23 cellular contexts compared by ENCODE assay signal in the genomic region with DNA sequence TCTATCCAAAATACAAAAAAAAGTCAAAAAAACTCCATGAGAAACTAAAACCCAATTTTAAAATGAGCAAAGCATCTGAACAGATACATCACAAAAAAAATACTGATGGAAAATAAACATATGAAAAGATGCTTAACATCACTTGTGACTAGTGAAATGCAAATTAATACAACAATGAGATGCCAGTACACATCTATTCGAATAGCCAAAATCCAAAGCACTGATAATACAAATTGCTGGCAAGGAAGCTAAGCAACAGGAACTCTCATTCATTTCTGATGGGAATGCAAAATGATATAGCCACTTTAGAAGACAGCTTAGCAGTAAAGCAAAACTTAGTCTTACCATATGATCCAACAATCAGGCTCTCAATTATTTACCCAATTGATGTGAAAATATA.
DNase-seq lines count a peak whose midpoint lies in the region; FAIRE-seq and TF ChIP-seq lines count a peak whose summit lies in the region.
"Had no signal": no experiment of that assay in that cellular context is flagged by ENCODE, and none has a peak within 500 bp of the region (broad histone marks: within the 10 kb centered on the region; RNA-seq: fewer than 3 reads in every experiment).

No MANE protein-coding gene starts in this region.

- H3K27me3 Mint-ChIP-seq in astrocyte (ENCODE audit: low read depth, unreplicated experiment) (no peaks in the 10 kb centered on the region), glutamatergic neuron (ENCODE audit: unreplicated experiment) (no peaks in the 10 kb centered on the region)
- H3K27me3 Mint-ChIP-seq in activated T-helper 1 cell treated with anti-CD3 and anti-CD28 coated beads, Interleukin-12 subunit alpha, Interleukin-12 subunit beta, Interleukin-2, Interleukin-4 antibody, amounts not matched to agents 30 ng/mL and 10 ng/mL and 1 ng/mL, durations not matched to agents 14 hours and 24 hours and 36 hours (ENCODE audit: insufficient read depth), result no peaks in the 10 kb centered on the region

- no peak overlapping the region for H3K4me3 ChIP-seq in HUES64 (ENCODE audit: low read length)
- H3K4me3 ChIP-seq in astrocyte (ENCODE audit: insufficient read depth, low read depth, low read length), result no peak overlapping the region
- peak overlapping the region; percentile 37; the same call in 1 of the 2 replicates for H3K4me3 ChIP-seq in iPS-20b (ENCODE audit: low read length)
- H3K4me3 ChIP-seq in sigmoid colon, result no peak overlapping the region

- H3K9me3 Mint-ChIP-seq in astrocyte (ENCODE audit: unreplicated experiment) (peaks cover 3% of the 10 kb centered on the region), glutamatergic neuron (ENCODE audit: unreplicated experiment) (no peaks in the 10 kb centered on the region)
- H3K9me3 Mint-ChIP-seq in activated T-helper 1 cell treated with anti-CD3 and anti-CD28 coated beads, Interleukin-12 subunit alpha, Interleukin-12 subunit beta, Interleukin-2, Interleukin-4 antibody, amounts not matched to agents 30 ng/mL and 10 ng/mL and 1 ng/mL, durations not matched to agents 14 hours and 24 hours and 36 hours, result no peaks in the 10 kb centered on the region

- H2AFZ ChIP-seq in astrocyte (ENCODE audit: low read depth, low read length), result no peak overlapping the region

- H3K27ac Mint-ChIP-seq in astrocyte (ENCODE audit: unreplicated experiment), result no peak overlapping the region
- no peak overlapping the region for H3K27ac Mint-ChIP-seq in glutamatergic neuron (ENCODE audit: unreplicated experiment)
- H3K27ac Mint-ChIP-seq in activated T-helper 1 cell treated with anti-CD3 and anti-CD28 coated beads, Interleukin-12 subunit alpha, Interleukin-12 subunit beta, Interleukin-2, Interleukin-4 antibody, amounts not matched to agents 30 ng/mL and 10 ng/mL and 1 ng/mL, durations not matched to agents 14 hours and 24 hours and 36 hours, result no peak overlapping the region
- H3K27ac Mint-ChIP-seq: CD14-positive monocyte; CD8-positive, alpha-beta memory T cell had no signal

- H3K36me3 ChIP-seq in HUES64 (ENCODE audit: insufficient read depth, low read length) (no peaks in the 10 kb centered on the region), astrocyte (ENCODE audit: insufficient read depth, low read length) (no peaks in the 10 kb centered on the region), iPS-20b (ENCODE audit: insufficient read depth, low read depth, low read length) (no peaks in the 10 kb centered on the region), sigmoid colon (no peaks in the 10 kb centered on the region)
- H3K36me3 ChIP-seq: BE2C had no signal

- peak overlapping the region; percentile 52 for H3K27ac ChIP-seq in HUES64 (ENCODE audit: low read depth, low read length)
- H3K27ac ChIP-seq in astrocyte (ENCODE audit: low read depth, low read length), result peak overlapping the region; percentile 26
- no peak overlapping the region for H3K27ac ChIP-seq in iPS-20b (ENCODE audit: low read length)
- H3K27ac ChIP-seq in sigmoid colon, result peak overlapping the region in 3 of 4 donors; percentile 80 to 89 (median 86)

- no peaks in the 10 kb centered on the region for H4K20me1 ChIP-seq in astrocyte (ENCODE audit: insufficient read depth, low read length)

- H3K4me3 Mint-ChIP-seq in astrocyte (ENCODE audit: unreplicated experiment), result no peak overlapping the region
- H3K4me3 Mint-ChIP-seq in glutamatergic neuron (ENCODE audit: unreplicated experiment), result no peak overlapping the region
- H3K4me3 Mint-ChIP-seq in activated T-helper 1 cell treated with anti-CD3 and anti-CD28 coated beads, Interleukin-12 subunit alpha, Interleukin-12 subunit beta, Interleukin-2, Interleukin-4 antibody, amounts not matched to agents 30 ng/mL and 10 ng/mL and 1 ng/mL, durations not matched to agents 14 hours and 24 hours and 36 hours, result no peak overlapping the region
- H3K4me3 Mint-ChIP-seq: CD14-positive monocyte; CD8-positive, alpha-beta memory T cell had no signal

- H3K4me1 Mint-ChIP-seq in astrocyte (ENCODE audit: low read depth, unreplicated experiment) (peaks cover 18% of the 10 kb centered on the region), glutamatergic neuron (ENCODE audit: low read depth, unreplicated experiment) (peaks cover 5% of the 10 kb centered on the region)
- H3K4me1 Mint-ChIP-seq in activated T-helper 1 cell treated with anti-CD3 and anti-CD28 coated beads, Interleukin-12 subunit alpha, Interleukin-12 subunit beta, Interleukin-2, Interleukin-4 antibody, amounts not matched to agents 30 ng/mL and 10 ng/mL and 1 ng/mL, durations not matched to agents 14 hours and 24 hours and 36 hours (ENCODE audit: low read depth), result no peaks in the 10 kb centered on the region
- H3K4me1 Mint-ChIP-seq: CD8-positive, alpha-beta memory T cell had no signal

- no peaks in the 10 kb centered on the region for H3K79me2 ChIP-seq in astrocyte (ENCODE audit: insufficient read depth, low read length)

- no peak for TF ChIP-seq CTCF in astrocyte (IDR thresholded peaks at IDR 0.05; ENCODE audit: insufficient read depth, low read depth, low read length)
- TF ChIP-seq CTCF in sigmoid colon (IDR thresholded peaks at IDR 0.05), result no peak
- no peak for TF ChIP-seq CTCF in glutamatergic neuron (IDR thresholded peaks at IDR 0.05; ENCODE audit: partially characterized antibody, unreplicated experiment)

- no peaks in the 10 kb centered on the region for H3K36me3 Mint-ChIP-seq in astrocyte (ENCODE audit: low read depth, unreplicated experiment)
- H3K36me3 Mint-ChIP-seq in glutamatergic neuron (ENCODE audit: unreplicated experiment), result no peaks in the 10 kb centered on the region
- no peaks in the 10 kb centered on the region for H3K36me3 Mint-ChIP-seq in activated T-helper 1 cell treated with anti-CD3 and anti-CD28 coated beads, Interleukin-12 subunit alpha, Interleukin-12 subunit beta, Interleukin-2, Interleukin-4 antibody, amounts not matched to agents 30 ng/mL and 10 ng/mL and 1 ng/mL, durations not matched to agents 14 hours and 24 hours and 36 hours (ENCODE audit: low read depth)
- H3K36me3 Mint-ChIP-seq: CD14-positive monocyte; CD8-positive, alpha-beta memory T cell had no signal

- no peak for DNase-seq in astrocyte (ENCODE audit: low read depth)
- no peak for DNase-seq in sigmoid colon
- no peak for DNase-seq in glutamatergic neuron
- DNase-seq in activated T-helper 1 cell treated with anti-CD3 and anti-CD28 coated beads, Interleukin-12 subunit alpha, Interleukin-12 subunit beta, Interleukin-2, Interleukin-4 antibody, amounts not matched to agents 30 ng/mL and 10 ng/mL and 1 ng/mL, durations not matched to agents 14 hours and 24 hours and 36 hours (ENCODE audit: low spot score), result no peak
- DNase-seq in stimulated activated CD4-positive, alpha-beta T cell treated with anti-CD3 and anti-CD28 coated beads, Interleukin-4, amount 100 ng/mL, for 1 hour, result no peak
- DNase-seq in NCI-H510A treated with DMSO at 0.1 percent for 48 hours (lab: John Stamatoyannopoulos, UW), result no peak
- DNase-seq: BE2C; CD8-positive, alpha-beta memory T cell; DMS 273 treated with DMSO at 0.1 percent for 48 hours; DND-41; Karpas-422; NCI-H1092; NCI-H1417 treated with DMSO at 0.1 percent for 48 hours; NCI-H187; NCI-H446 treated with DMSO at 0.1 percent for 48 hours; NCI-H526 treated with DMSO at 0.1 percent for 48 hours; Right ventricle myocardium superior; RPMI8226 had no signal

- peak; percentile 23 for FAIRE-seq in astrocyte (lab: Jason Lieb, UNC)
- FAIRE-seq: GM12892, H54 had no signal

- no peak for TF ChIP-seq EP300 in sigmoid colon (IDR thresholded peaks at IDR 0.05)

- WGBS in HUES64, result 75% methylated on average over 1 of the region's 1 CpG
- 79 to 95% methylated on average over 1 of the region's 1 CpG for WGBS in sigmoid colon, 2 donors

- H3K4me2 ChIP-seq in astrocyte (ENCODE audit: low read length), result no peak overlapping the region

- TF ChIP-seq POLR2A in sigmoid colon (IDR thresholded peaks at IDR 0.05), result no peak

- H3K9me3 ChIP-seq in HUES64 (ENCODE audit: insufficient read depth, low read depth, low read length) (peaks cover 7% of the 10 kb centered on the region; the same call in 1 of the 2 replicates), astrocyte (ENCODE audit: insufficient read depth, low read depth, low read length) (no peaks in the 10 kb centered on the region), iPS-20b (ENCODE audit: insufficient read depth, low read depth, low read length) (peaks cover 5% of the 10 kb centered on the region), sigmoid colon (no peaks in the 10 kb centered on the region)
- H3K9me3 ChIP-seq: BE2C had no signal

- intact Hi-C loops in sigmoid colon (cut with DNase I), result loop anchor here (5.0 kb wide), 1 partner anchor 76 kb away; no protein-coding TSS in a partner anchor
- intact Hi-C loops in activated T-helper 1 cell treated with anti-CD3 and anti-CD28 coated beads, Interleukin-12 subunit alpha, Interleukin-12 subunit beta, Interleukin-2, Interleukin-4 antibody, amounts not matched to agents 30 ng/mL and 10 ng/mL and 1 ng/mL, durations not matched to agents 14 hours and 24 hours and 36 hours (cut with micrococcal nuclease), result no loop called here

- no peaks in the 10 kb centered on the region for H3K27me3 ChIP-seq in HUES64 (ENCODE audit: insufficient read depth, low read length)
- H3K27me3 ChIP-seq in astrocyte (ENCODE audit: insufficient read depth, low read length), result no peaks in the 10 kb centered on the region
- H3K27me3 ChIP-seq in iPS-20b (ENCODE audit: insufficient read depth, low read length), result no peaks in the 10 kb centered on the region
- no peaks in the 10 kb centered on the region for H3K27me3 ChIP-seq in sigmoid colon
- H3K27me3 ChIP-seq: BE2C had no signal

- peaks cover 41% of the 10 kb centered on the region for H3K4me1 ChIP-seq in HUES64 (ENCODE audit: insufficient read depth, low read length)
- peaks cover 16% of the 10 kb centered on the region for H3K4me1 ChIP-seq in astrocyte (ENCODE audit: insufficient read depth, low read length)
- peaks cover 31% of the 10 kb centered on the region for H3K4me1 ChIP-seq in iPS-20b (ENCODE audit: insufficient read depth, low read length)
- peaks cover 0 to 40% (median 31%) of the 10 kb centered on the region in 4 donors for H3K4me1 ChIP-seq in sigmoid colon
- H3K4me1 ChIP-seq: BE2C had no signal

- H3K9ac ChIP-seq in HUES64 (ENCODE audit: low read depth, low read length) (no peak overlapping the region), astrocyte (ENCODE audit: low read length) (no peak overlapping the region), iPS-20b (ENCODE audit: low read depth, low read length) (no peak overlapping the region)
